1 cellular context compared by ENCODE assay signal in genomic region chr19:38869160-38869835, GRCh38.
TF ChIP-seq lines count a peak whose summit lies in the region.

No MANE protein-coding gene starts in this region.

TF ChIP-seq in HepG2, 621 proteins besides CTCF, POLR2A, EP300 and RAD21:
- TF ChIP-seq MNT (IDR thresholded peaks at IDR 0.05) (peak; percentile 24; the same call in 1 of the 2 replicates), PRPF4 (IDR thresholded peaks at IDR 0.05; ENCODE audit: low read depth, low read length, poor library complexity, severe bottlenecking) (no peak)
